Comparison of ENCODE assay signal across 26 cellular contexts in the genomic region with DNA sequence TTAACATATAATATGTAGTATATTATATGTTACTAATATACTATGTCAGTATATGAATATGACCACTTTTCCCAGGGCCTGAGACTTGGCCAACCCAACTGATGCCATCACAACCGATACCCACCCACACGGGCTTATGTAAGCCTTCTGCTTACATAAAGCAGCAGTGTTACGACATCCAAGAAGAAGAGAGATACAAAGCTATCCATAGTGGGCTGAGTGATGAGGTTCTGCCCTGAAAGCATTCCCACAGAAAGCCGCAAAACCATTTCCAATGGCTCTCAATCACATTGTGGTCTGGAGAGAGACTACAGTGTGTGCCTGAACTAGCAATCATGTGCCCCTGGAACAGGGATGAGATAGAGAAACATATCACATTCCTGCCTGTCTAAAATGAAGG.
"Had no signal": no experiment of that assay in that cellular context is flagged by ENCODE, and none has a peak within 500 bp of the region (broad histone marks: within the 10 kb centered on the region; RNA-seq: fewer than 3 reads in every experiment).

No MANE protein-coding gene starts in this region.

- H3K27me3 ChIP-seq: body of pancreas, cardiac muscle cell, gastrocnemius medialis, hepatocyte, sigmoid colon, transverse colon, uterus had no signal

- H3K36me3 ChIP-seq: cardiac muscle cell, gastrocnemius medialis, sigmoid colon, transverse colon, uterus had no signal

- H3K9me3 ChIP-seq: body of pancreas, gastrocnemius medialis, psoas muscle, sigmoid colon, transverse colon had no signal

- H3K4me1 ChIP-seq: body of pancreas, gastrocnemius medialis, parathyroid adenoma, psoas muscle, transverse colon, uterus had no signal

- H3K27ac ChIP-seq: body of pancreas, cardiac muscle cell, coronary artery, gastrocnemius medialis, hepatocyte, parathyroid adenoma, psoas muscle, sigmoid colon, transverse colon, uterus had no signal

- H3K4me3 ChIP-seq: body of pancreas, cardiac muscle cell, coronary artery, gastrocnemius medialis, hepatocyte, psoas muscle, sigmoid colon, transverse colon, uterus had no signal

- DNase-seq: activated B cell treated with CpG ODN at 0.5 μM for 24 hours; activated CD8-positive, alpha-beta memory T cell treated with anti-CD3 and anti-CD28 coated beads, Interleukin-2, amount 10 ng/mL, durations not matched to agents 7 days and 5 days; activated CD8-positive, alpha-beta T cell treated with anti-CD3 and anti-CD28 coated beads, Interleukin-2, amount 10 ng/mL, durations not matched to agents 7 days and 5 days; activated naive CD4-positive, alpha-beta T cell; activated T-cell treated with anti-CD3 and anti-CD28 coated beads, Interleukin-2, amount 50 U/mL, for 72 hours; anterior cingulate cortex; body of pancreas; effector memory CD8-positive, alpha-beta T cell; gastrocnemius medialis; glutamatergic neuron; left cardiac atrium; left ventricle myocardium superior; naive B cell; occipital lobe; psoas muscle; sigmoid colon; stimulated activated CD4-positive, alpha-beta T cell treated with anti-CD3 and anti-CD28 coated beads, Interleukin-2, amount 100 ng/mL, for 48 hours; stimulated activated naive CD4-positive, alpha-beta T cell treated with Interleukin-2 at 50 U/mL for 16 hours; T-helper 17 cell; T1000; transverse colon; uterus had no signal
